ENCODE assay signal across 8 cellular contexts in the genomic region with DNA sequence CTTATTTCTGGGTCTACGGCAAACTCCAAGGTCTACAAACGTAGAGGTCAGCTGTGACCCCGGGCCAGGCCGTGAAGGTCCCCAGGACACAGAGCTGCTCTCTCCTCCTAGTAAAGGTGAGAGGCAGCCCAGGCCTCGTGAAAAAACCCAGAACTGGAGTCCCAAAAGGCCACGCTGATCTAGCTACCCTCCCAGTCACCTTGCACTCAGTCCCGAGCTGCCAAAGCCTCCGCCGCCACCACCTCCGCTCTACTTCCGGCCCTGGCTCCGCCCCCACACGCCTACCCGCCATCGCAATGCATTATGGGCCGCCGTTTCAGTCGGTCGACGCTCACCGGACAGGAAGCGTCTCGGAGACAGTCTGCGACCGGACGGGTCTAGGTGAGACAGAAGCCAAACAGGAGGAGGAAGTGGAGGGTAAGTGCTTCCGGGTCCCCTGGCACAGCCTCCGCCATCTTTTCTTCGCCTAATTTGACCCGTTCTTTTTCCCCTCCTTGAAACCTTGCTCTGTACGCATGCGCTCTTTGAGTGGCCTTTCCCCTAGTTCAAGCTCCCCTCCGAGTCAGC. TPM values are rescaled to one million over a fixed set of nuclear protein-coding genes. Genes with fewer than 3 reads are reported as not detected.
DNase-seq lines count a peak whose midpoint lies in the region; ATAC-seq, FAIRE-seq and TF ChIP-seq lines count a peak whose summit lies in the region.

A gene with protein sequence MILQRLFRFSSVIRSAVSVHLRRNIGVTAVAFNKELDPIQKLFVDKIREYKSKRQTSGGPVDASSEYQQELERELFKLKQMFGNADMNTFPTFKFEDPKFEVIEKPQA (minus strand): TSS at position 251 of the 567 bp plus-strand sequence. CDS start 5,110 bp downstream, outside the sequence.
A gene (plus strand): TSS at position 319 of the 567 bp plus-strand sequence. CDS start 6,627 bp downstream, outside the sequence.

- peak within 1 kb of the TSS; percentile 58; the same call in 1 of the 2 replicates for H2AFZ ChIP-seq in OCI-LY7 (ENCODE audit: low read length)

- no TSS peak for BruUV-seq in OCI-LY7 (replicated peaks; lab: Mats Ljungman, UMichigan)

- peaks cover 14% of the 10 kb centered on the region; the same call in 1 of the 2 replicates for H4K20me1 ChIP-seq in OCI-LY7 (ENCODE audit: insufficient read depth, low read length)

- TF ChIP-seq CTCF in D721Med (IDR thresholded peaks at IDR 0.05; ENCODE audit: insufficient read depth, missing control alignments) (no peak), OCI-LY7 (conservative IDR thresholded peaks at IDR 0.05; ENCODE audit: low read length) (no peak)

- peak within 1 kb of the TSS; percentile 85 for H3K4me3 ChIP-seq in OCI-LY7 (ENCODE audit: low read depth, low read length, poor library complexity, severe bottlenecking)

- no peak for FAIRE-seq in D721Med (lab: Jason Lieb, UNC)

- peaks cover 89% of the 10 kb centered on the region for H3K79me2 ChIP-seq in OCI-LY7 (ENCODE audit: insufficient read depth, low read depth, low read length)

- peak within 1 kb of the TSS; percentile 92 for H3K27ac ChIP-seq in OCI-LY7 (ENCODE audit: low read depth, low read length, poor library complexity, severe bottlenecking)

- no peaks in the 10 kb centered on the region for H3K9me2 ChIP-seq in OCI-LY7 (ENCODE audit: insufficient read depth, low read length)

- CTCF ChIA-PET in OCI-LY7 (lab: Charles Lee; ENCODE audit: unreplicated experiment), result interaction anchor here (0.6 to 1.0 kb wide), 2 partner anchors 13 to 126 kb away, joined by 3 to 6 read pairs; no protein-coding TSS in a partner anchor

- DNase-seq in D721Med (ENCODE audit: insufficient read length, low spot score) (peak; percentile 23), HuH-7.5 (ENCODE audit: low spot score) (peak; percentile 54), OCI-LY7 (ENCODE audit: low spot score) (peak; percentile 98), activated T-cell treated with anti-CD3 and anti-CD28 coated beads for 1 hour (ENCODE audit: low read depth) (peak; percentile 97), epidermal melanocyte (ENCODE audit: insufficient read length, low spot score) (peak; percentile 71), middle frontal gyrus (ENCODE audit: extremely low spot score, low spot score) (peak; percentile 91)
- DNase-seq in stimulated activated CD8-positive, alpha-beta memory T cell treated with anti-CD3 and anti-CD28 coated beads, Interleukin-2, amount 100 ng/mL, for 48 hours (ENCODE audit: low read depth in 2 of 2), result peak; percentile 91 to 97

- intact Hi-C loops in OCI-LY7 (cut with micrococcal nuclease; ENCODE audit: unreplicated experiment), result loop anchor here (1.0 to 10.0 kb wide), 4 partner anchors 96 to 232 kb away; a partner anchor contains a TSS

- POLR2A ChIA-PET in OCI-LY7 (lab: Charles Lee), result interaction anchor here (0.5 to 2.8 kb wide), 13 partner anchors 10 to 233 kb away, joined by 3 to 16 read pairs (median 4); a partner anchor contains a TSS

- H3K9me3 ChIP-seq in OCI-LY7 (ENCODE audit: low read length), result no peaks in the 10 kb centered on the region

- peak; percentile 86 for ATAC-seq in GM21526 (IDR thresholded peaks at IDR 0.05; ENCODE audit: low FRiP score, unreplicated experiment)

- H3K4me2 ChIP-seq in OCI-LY7 (ENCODE audit: low read length), result peak within 1 kb of the TSS; percentile 96

- H3K4me1 ChIP-seq in OCI-LY7 (ENCODE audit: insufficient read depth, low read length, poor library complexity, severe bottlenecking), result peaks cover 48% of the 10 kb centered on the region

- H3K36me3 ChIP-seq in OCI-LY7 (ENCODE audit: insufficient read depth, low read length), result peaks cover 25% of the 10 kb centered on the region

RNA-seq across cellular contexts. Expression of the first gene that starts in this region (rescaled TPM):
- 70.6 and 83.8 TPM in 2 replicates for total RNA-seq in OCI-LY7 (2014; rRNA removed; shearing (Covaris generic))
- 145 and 164 TPM in 2 replicates for total RNA-seq in OCI-LY7 (2022)

RNA-seq across cellular contexts. Expression of the second gene that starts in this region (rescaled TPM):
- total RNA-seq in OCI-LY7 (2014; rRNA removed; shearing (Covaris generic)), result 21.9 and 22.2 TPM in 2 replicates
- 33.2 and 33.6 TPM in 2 replicates for total RNA-seq in OCI-LY7 (2022)

Comparison
In these comparisons a context has a peak if more than half of its experiments do, and no peak if none do; other contexts are left out.
1. Peak in every context shown above with its lines: DNase-seq, ATAC-seq, H3K4me3 ChIP-seq and H3K27ac ChIP-seq.
2. DNase-seq: peak in every context shown above with its lines; median percentile 98 in OCI-LY7; 97 in activated T-cell treated with anti-CD3 and anti-CD28 coated beads for 1 hour; 94 in stimulated activated CD8-positive, alpha-beta memory T cell treated with anti-CD3 and anti-CD28 coated beads, Interleukin-2, amount 100 ng/mL, for 48 hours; 91 in middle frontal gyrus; 71 in epidermal melanocyte; 54 in HuH-7.5; 23 in D721Med.